In genomic region chr13:114166381-114167131, GRCh38 we compare ENCODE assay signal across 10 cellular contexts. TPM values are rescaled to one million over a fixed set of nuclear protein-coding genes. Genes with fewer than 3 reads are reported as not detected.
DNase-seq lines count a peak whose midpoint lies in the region; TF ChIP-seq lines count a peak whose summit lies in the region.
"Had no signal": no experiment of that assay in that cellular context is flagged by ENCODE, and none has a peak within 500 bp of the region (broad histone marks: within the 10 kb centered on the region; RNA-seq: fewer than 3 reads in every experiment).

No MANE protein-coding gene starts in this region.

- no peak overlapping the region for H3K27ac ChIP-seq in GM23248
- H3K27ac ChIP-seq in left ventricle myocardium inferior (replicated peaks) = peak overlapping the region; percentile 74
- peak overlapping the region; percentile 31 for H3K27ac ChIP-seq in skeletal muscle tissue (ENCODE audit: low read depth, low read length)

- intact Hi-C loops in left ventricle myocardium inferior (cut with micrococcal nuclease) = no loop called here

- no peaks in the 10 kb centered on the region for H3K79me2 ChIP-seq in GM23248 (ENCODE audit: insufficient read depth)

- H3K9me2 ChIP-seq in GM23248 (ENCODE audit: insufficient read depth) = no peaks in the 10 kb centered on the region

- H4K20me1 ChIP-seq in GM23248 (ENCODE audit: insufficient read depth) = no peaks in the 10 kb centered on the region

- DNase-seq in GM23248 = peak; percentile 24
- peak in 55 of 56 donors; percentile 31 to 86 (median 72) for DNase-seq in amygdala (lab: John Stamatoyannopoulos, UW)
- DNase-seq in left ventricle myocardium inferior = peak; percentile 62
- no peak for DNase-seq in EL
- no peak for DNase-seq in NCI-H526 (lab: John Stamatoyannopoulos, UW)
- no peak for DNase-seq in NCI-H187 treated with DMSO at 0.1 percent for 48 hours (lab: John Stamatoyannopoulos, UW)
- DNase-seq: activated T-cell treated with anti-CD3 and anti-CD28 coated beads, Interleukin-2, amount 50 U/mL, for 1 hour; DMS53; mammary epithelial cell had no signal

- H3K27me3 ChIP-seq in GM23248 (replicated peaks; ENCODE audit: insufficient read depth) (no peaks in the 10 kb centered on the region; the same call in 1 of the 2 replicates), left ventricle myocardium inferior (ENCODE audit: low read depth) (peaks cover 49% of the 10 kb centered on the region), skeletal muscle tissue (ENCODE audit: control insufficient read depth in 3 of 3, insufficient read depth in 3 of 3, low read length in 3 of 3) (peaks cover 3 to 20% (median 8%) of the 10 kb centered on the region in 3 donors)

- no peak overlapping the region for H3K4me2 ChIP-seq in GM23248 (ENCODE audit: unreplicated experiment)

- no peaks in the 10 kb centered on the region for H3F3A ChIP-seq in GM23248 (ENCODE audit: insufficient read depth)

- in situ Hi-C loops in GM23248 (cut with MboI) = no loop called here

- H3K9me3 ChIP-seq in GM23248 (ENCODE audit: low read depth) = no peaks in the 10 kb centered on the region
- H3K9me3 ChIP-seq in left ventricle myocardium inferior (replicated peaks) = no peaks in the 10 kb centered on the region
- H3K9me3 ChIP-seq in skeletal muscle tissue (ENCODE audit: control insufficient read depth in 3 of 3, low read length in 3 of 3) = no peaks in the 10 kb centered on the region

- H3K36me3 ChIP-seq in GM23248 (ENCODE audit: low read depth) = no peaks in the 10 kb centered on the region
- no peaks in the 10 kb centered on the region for H3K36me3 ChIP-seq in left ventricle myocardium inferior
- no peaks in the 10 kb centered on the region for H3K36me3 ChIP-seq in skeletal muscle tissue (ENCODE audit: control insufficient read depth in 3 of 3, insufficient read depth in 3 of 3, low read length in 3 of 3)

- H3K4me3 ChIP-seq in GM23248 (no peak overlapping the region), left ventricle myocardium inferior (no peak overlapping the region), skeletal muscle tissue (ENCODE audit: low read length in 3 of 3) (peak overlapping the region; percentile 48 to 63 (median 52))

- WGBS in GM23248 (ENCODE audit: low coverage in 1 of 2, low lambda C conversion rate in 2 of 2, missing lambda C conversion rate in 2 of 2), 2 experiments = 32 to 38% methylated on average over 19 to 20 of the region's 20 CpGs

- H3K4me1 ChIP-seq in GM23248 (ENCODE audit: insufficient read depth) = peaks cover 8% of the 10 kb centered on the region; the same call in 1 of the 2 replicates
- peaks cover 25% of the 10 kb centered on the region for H3K4me1 ChIP-seq in left ventricle myocardium inferior
- peaks cover 22 to 26% (median 23%) of the 10 kb centered on the region in 3 donors for H3K4me1 ChIP-seq in skeletal muscle tissue (ENCODE audit: control insufficient read depth in 3 of 3, insufficient read depth in 3 of 3, low read length in 3 of 3)

- TF ChIP-seq CTCF in left ventricle myocardium inferior (IDR thresholded peaks at IDR 0.05; ENCODE audit: borderline replicate concordance) = no peak

- H2AFZ ChIP-seq in GM23248 = no peak overlapping the region

- H3K9ac ChIP-seq in GM23248 (no peak overlapping the region), skeletal muscle tissue (ENCODE audit: low read depth in 1 of 3, low read length in 3 of 3) (peak overlapping the region in 2 of 3 donors; percentile 20 to 69)

RNA-seq across cellular contexts. Expression of gene CFAP97D2, which starts 12.5 kb away (rescaled TPM):
- not detected in 2 replicates for total RNA-seq in GM23248 (2014; rRNA removed; shearing (Covaris generic))
- not detected in 2 replicates for polyA plus RNA-seq in GM23248 (2016; fragmentation: Nextera tagmentation; extraction: Ambion mirVana)
- total RNA-seq in left ventricle myocardium inferior = not detected
- total RNA-seq in skeletal muscle tissue = not detected
- total RNA-seq: mammary epithelial cell had no signal
- polyA plus RNA-seq: mammary epithelial cell had no signal

RNA-seq across cellular contexts. Expression of gene RASA3, which starts 34.1 kb away (rescaled TPM):
- total RNA-seq in GM23248 (2014; rRNA removed; shearing (Covaris generic)) = 36.7 and 46.2 TPM in 2 replicates
- polyA plus RNA-seq in GM23248 (2016; fragmentation: Nextera tagmentation; extraction: Ambion mirVana) = 30.0 and 34.3 TPM in 2 replicates
- total RNA-seq in left ventricle myocardium inferior (9.5 TPM), skeletal muscle tissue (14.1 TPM)

Comparison
In these comparisons a context has a peak if more than half of its experiments do, and no peak if none do; other contexts are left out.
1. DNase-seq: peak in GM23248 (single experiment), amygdala (55 of 56) and left ventricle myocardium inferior (single experiment); none in EL (single experiment), NCI-H526 (0 of 2) and NCI-H187 treated with DMSO at 0.1 percent for 48 hours (single experiment).
2. H3K4me3 ChIP-seq: peak in skeletal muscle tissue (3 of 3); none in GM23248 (single experiment) and left ventricle myocardium inferior (single experiment).